Comparison of ENCODE assay signal across 7 cellular contexts in the genomic region with DNA sequence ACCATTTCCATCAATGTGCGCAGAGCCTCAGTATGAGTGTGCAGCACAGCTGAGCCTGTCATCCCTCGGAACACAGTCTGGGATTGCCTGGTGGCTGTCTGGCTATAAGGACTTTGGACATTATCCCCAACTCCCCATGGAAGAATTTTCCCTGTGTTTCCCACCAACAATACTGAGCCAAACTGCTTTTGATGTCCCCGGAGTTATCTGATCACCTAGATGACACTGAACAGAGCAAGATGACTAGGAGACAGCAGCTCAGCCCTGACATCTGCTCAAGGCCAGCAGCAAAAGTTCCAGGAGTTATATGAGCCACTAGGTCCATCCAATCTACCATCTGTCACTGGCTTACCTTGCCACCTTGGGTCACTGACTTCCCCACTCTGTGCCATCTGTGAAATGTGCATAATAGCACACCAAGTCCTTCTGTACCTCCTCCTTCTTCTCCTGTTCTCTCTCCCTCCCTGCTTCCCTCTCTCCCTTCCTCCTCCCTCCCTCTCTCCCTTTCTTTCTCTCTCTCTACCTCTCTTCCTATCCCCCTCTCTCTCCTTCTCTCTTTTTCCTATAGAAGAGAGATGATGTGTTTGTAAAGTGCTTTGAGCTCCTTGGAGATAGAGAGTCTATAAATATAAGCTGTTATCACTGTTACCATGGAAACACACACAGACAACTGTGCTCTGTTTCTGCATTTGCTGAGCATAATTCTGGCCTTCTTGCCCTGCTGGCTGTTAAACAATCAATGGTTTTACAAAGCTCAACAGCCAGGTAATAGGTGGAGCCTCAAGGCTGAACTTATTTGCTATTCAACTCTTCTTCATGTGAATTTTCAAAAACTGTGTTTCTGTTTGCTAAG.
DNase-seq lines count a peak whose midpoint lies in the region; ATAC-seq and TF ChIP-seq lines count a peak whose summit lies in the region.

No MANE protein-coding gene starts in this region.

- no peaks in the 10 kb centered on the region for H3K36me3 ChIP-seq in parathyroid adenoma (ENCODE audit: control insufficient read depth, insufficient read depth, low read length)

- no peak for TF ChIP-seq CTCF in parathyroid adenoma (IDR thresholded peaks at IDR 0.05)

- H3K4me3 ChIP-seq in parathyroid adenoma (ENCODE audit: low read depth, low read length), result no peak overlapping the region

- H3K4me2 ChIP-seq in parathyroid adenoma (ENCODE audit: low read length), result no peak overlapping the region

- H3K79me2 ChIP-seq in parathyroid adenoma, result no peaks in the 10 kb centered on the region

- no peaks in the 10 kb centered on the region for H3K27me3 ChIP-seq in parathyroid adenoma (ENCODE audit: control insufficient read depth, insufficient read depth, low read length)

- H3K9me3 ChIP-seq in parathyroid adenoma (ENCODE audit: control insufficient read depth, low read length), result no peaks in the 10 kb centered on the region

- H2AFZ ChIP-seq in parathyroid adenoma, result no peak overlapping the region

- peaks cover 8% of the 10 kb centered on the region for H3K4me1 ChIP-seq in parathyroid adenoma

- ATAC-seq in HG02981 (IDR thresholded peaks at IDR 0.05; ENCODE audit: unreplicated experiment) (peak; percentile 41), HG03196 (IDR thresholded peaks at IDR 0.05; ENCODE audit: unreplicated experiment) (no peak)

- peak overlapping the region; percentile 75 for H3K27ac ChIP-seq in parathyroid adenoma

- H3K9ac ChIP-seq in parathyroid adenoma, result no peak overlapping the region

- DNase-seq in NCI-H82 treated with DMSO at 0.1 percent for 48 hours (lab: John Stamatoyannopoulos, UW; ENCODE audit: unreplicated experiment) (peak; percentile 98), fibroblast of peridontal ligament (ENCODE audit: extremely low read depth) (peak; percentile 16), AG08396 (ENCODE audit: low spot score) (no peak), NCI-H1436 treated with DMSO at 0.1 percent for 48 hours (lab: John Stamatoyannopoulos, UW) (no peak)

Comparison
In these comparisons a context has a peak if more than half of its experiments do, and no peak if none do; other contexts are left out.
1. DNase-seq: peak in NCI-H82 treated with DMSO at 0.1 percent for 48 hours (single experiment) and fibroblast of peridontal ligament (single experiment); none in AG08396 (single experiment) and NCI-H1436 treated with DMSO at 0.1 percent for 48 hours (single experiment).